In genomic region chr10:98062424-98062823, GRCh38 we compare ENCODE assay signal across 28 cellular contexts. TPM values are rescaled to one million over a fixed set of nuclear protein-coding genes. Genes with fewer than 3 reads are reported as not detected.
"Had no signal": no experiment of that assay in that cellular context is flagged by ENCODE, and none has a peak within 500 bp of the region (broad histone marks: within the 10 kb centered on the region; RNA-seq: fewer than 3 reads in every experiment).

No MANE protein-coding gene starts in this region.

- H3K27ac ChIP-seq: adrenal gland, breast epithelium, SK-N-MC, VCaP had no signal

- DNase-seq: activated CD4-positive, alpha-beta T cell treated with anti-CD3 and anti-CD28 coated beads for 48 hours; activated CD4-positive, alpha-beta T cell treated with anti-CD3 and anti-CD28 coated beads, Interleukin-2, amount 50 U/mL, for 4 hours; activated CD8-positive, alpha-beta memory T cell treated with anti-CD3 and anti-CD28 coated beads, Interleukin-2, amount 50 U/mL, for 48 hours; activated CD8-positive, alpha-beta T cell treated with anti-CD3 and anti-CD28 coated beads, Interleukin-2, amount 10 ng/mL, durations not matched to agents 7 days and 5 days; activated naive CD4-positive, alpha-beta T cell treated with anti-CD3 and anti-CD28 coated beads, Interleukin-2, amount 50 U/mL, for 16 hours; activated naive CD8-positive, alpha-beta T cell treated with anti-CD3 and anti-CD28 coated beads, Interleukin-2, amount 10 ng/mL, durations not matched to agents 7 days and 5 days; activated T-cell treated with anti-CD3 and anti-CD28 coated beads, Interleukin-2, amount 50 U/mL, for 1 hour; adrenal gland; central memory CD4-positive, alpha-beta T cell; MG63; MV-4-11; NCI-H1417 treated with DMSO at 0.1 percent for 48 hours; NCI-H1694; NCI-H2029 treated with DMSO at 0.1 percent for 48 hours; NCI-H446 treated with DMSO at 0.1 percent for 48 hours; NCI-H524 treated with DMSO at 0.1 percent for 48 hours; NCI-H748 treated with DMSO at 0.1 percent for 48 hours; OCI-M1; RPMI8226; T-cell; T-helper 2 cell; T1000 had no signal

- H3K4me3 ChIP-seq: adrenal gland, breast epithelium, MG63, SK-N-MC had no signal

- H3K4me1 ChIP-seq: adrenal gland, breast epithelium had no signal

- H3K36me3 Mint-ChIP-seq: activated naive CD8-positive, alpha-beta T cell treated with anti-CD3 and anti-CD28 coated beads, Interleukin-2, amount 10 ng/mL, durations not matched to agents 7 days and 5 days; T-cell had no signal

- H3K4me3 Mint-ChIP-seq: activated CD8-positive, alpha-beta T cell treated with anti-CD3 and anti-CD28 coated beads, Interleukin-2, amount 10 ng/mL, durations not matched to agents 7 days and 5 days; activated naive CD8-positive, alpha-beta T cell treated with anti-CD3 and anti-CD28 coated beads, Interleukin-2, amount 10 ng/mL, durations not matched to agents 7 days and 5 days; T-cell had no signal

- H3K9me3 Mint-ChIP-seq: activated naive CD8-positive, alpha-beta T cell treated with anti-CD3 and anti-CD28 coated beads, Interleukin-2, amount 10 ng/mL, durations not matched to agents 7 days and 5 days; T-cell had no signal

- ATAC-seq: activated CD4-positive, CD25-positive, alpha-beta regulatory T cell treated with anti-CD3 and anti-CD28 coated beads, Interleukin-2, amount 50 U/mL, for 24 hours; activated CD8-positive, alpha-beta T cell treated with anti-CD3 and anti-CD28 coated beads, Interleukin-2, amount 10 ng/mL, durations not matched to agents 7 days and 5 days; Panc1; Right ventricle myocardium inferior; T-cell had no signal

- H3K9me3 ChIP-seq: adrenal gland, breast epithelium, MG63 had no signal

- H3K27me3 ChIP-seq: adrenal gland, MG63 had no signal

- H3K4me1 Mint-ChIP-seq: activated naive CD8-positive, alpha-beta T cell treated with anti-CD3 and anti-CD28 coated beads, Interleukin-2, amount 10 ng/mL, durations not matched to agents 7 days and 5 days; T-cell had no signal

- H3K27ac Mint-ChIP-seq: activated CD8-positive, alpha-beta T cell treated with anti-CD3 and anti-CD28 coated beads, Interleukin-2, amount 10 ng/mL, durations not matched to agents 7 days and 5 days; activated naive CD8-positive, alpha-beta T cell treated with anti-CD3 and anti-CD28 coated beads, Interleukin-2, amount 10 ng/mL, durations not matched to agents 7 days and 5 days; T-cell had no signal

- H3K36me3 ChIP-seq: adrenal gland, breast epithelium, MG63 had no signal

RNA-seq across cellular contexts. Expression of gene CRTAC1, which starts 32.0 kb away (rescaled TPM):
- total RNA-seq: activated CD8-positive, alpha-beta T cell treated with anti-CD3 and anti-CD28 coated beads, Interleukin-2, amount 10 ng/mL, durations not matched to agents 7 days and 5 days; activated naive CD8-positive, alpha-beta T cell treated with anti-CD3 and anti-CD28 coated beads, Interleukin-2, amount 10 ng/mL, durations not matched to agents 7 days and 5 days had no signal
